In genomic region chr5:67245259-67245846, GRCh38 we compare ENCODE assay signal across 1 cellular context.
TF ChIP-seq lines count a peak whose summit lies in the region.

No MANE protein-coding gene starts in this region.

TF ChIP-seq in HepG2, 621 proteins besides CTCF, POLR2A, EP300 and RAD21:
- peak; percentile 19; the same call in 1 of the 2 replicates for TF ChIP-seq CEBPB (IDR thresholded peaks at IDR 0.05; ENCODE audit: borderline replicate concordance, low read depth, low read length)
- 0 out of 2 replicates have a peak, but pooled peaks have one; percentile 10 for TF ChIP-seq ATF7 (IDR thresholded peaks at IDR 0.05)
- TF ChIP-seq ATF7 (CRISPR knock-in tag; IDR thresholded peaks at IDR 0.05) = no peak
- no peak for TF ChIP-seq TBL1XR1 (IDR thresholded peaks at IDR 0.05; ENCODE audit: borderline replicate concordance, low read length, partially characterized antibody)
